ENCODE assay signal across 8 cellular contexts in the genomic region with DNA sequence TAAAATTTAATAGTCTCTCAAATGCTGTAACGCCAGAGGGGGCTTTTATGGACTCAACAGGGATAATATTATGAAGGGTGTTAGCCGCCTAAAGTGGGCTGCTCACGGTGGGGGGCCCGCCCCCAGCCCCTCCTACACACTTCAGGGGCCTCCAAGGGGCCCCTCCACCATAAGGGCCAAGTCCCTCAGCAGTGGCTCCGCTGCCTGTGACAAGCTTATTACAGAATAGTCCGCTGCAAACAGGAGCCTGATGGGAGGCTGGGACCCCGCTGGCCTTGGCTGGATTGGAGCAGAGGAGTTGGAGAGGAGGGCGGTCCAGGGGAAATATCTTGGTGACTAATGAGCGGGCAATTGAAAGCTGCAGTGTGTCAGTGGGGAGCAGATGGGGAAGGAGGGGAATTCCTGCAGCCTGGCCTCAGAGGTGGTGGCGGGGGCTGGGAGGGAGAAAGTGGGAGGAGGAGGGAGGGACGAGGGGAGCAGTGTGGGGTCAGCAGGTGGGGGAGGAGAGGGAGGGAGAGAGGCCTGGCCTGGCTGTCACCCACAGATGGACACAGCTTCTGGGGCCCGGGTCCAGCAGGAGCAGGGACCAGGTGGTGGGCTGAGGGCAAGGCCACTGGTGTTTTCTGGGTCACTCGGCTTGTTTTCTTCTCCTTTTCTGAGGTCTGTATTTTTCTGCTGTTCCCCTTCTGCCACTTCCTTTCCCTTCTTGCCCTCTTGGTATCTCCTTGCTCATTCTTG. TPM values are rescaled to one million over a fixed set of nuclear protein-coding genes. Genes with fewer than 3 reads are reported as not detected.
DNase-seq lines count a peak whose midpoint lies in the region; ATAC-seq and TF ChIP-seq lines count a peak whose summit lies in the region.

No MANE protein-coding gene starts in this region.

- peak; percentile 39 to 70 (median 56) for ATAC-seq in heart right ventricle

- no peaks in the 10 kb centered on the region for H3K79me2 ChIP-seq in OCI-LY3 (ENCODE audit: low read length)

- DNase-seq in NCI-H2171 treated with DMSO at 0.1 percent for 48 hours (lab: John Stamatoyannopoulos, UW) (peak; percentile 43), NCI-H2171 (lab: John Stamatoyannopoulos, UW) (no peak), heart right ventricle (peak in 1 of 2 donors; percentile 23), stromal cell of bone marrow (ENCODE audit: low read depth) (peak; percentile 21), GOT3 (lab: John Stamatoyannopoulos, UW) (no peak), G401 (ENCODE audit: low spot score) (no peak), tibial artery (no peak)

- H3K9me3 ChIP-seq in OCI-LY3 (ENCODE audit: insufficient read depth, low read length) (no peaks in the 10 kb centered on the region), heart right ventricle (no peaks in the 10 kb centered on the region), tibial artery (no peaks in the 10 kb centered on the region)

- in situ Hi-C loops in G401 (cut with HindIII; ENCODE audit: low sequenced_read_pairs): no loop called here

- H3K36me3 ChIP-seq in OCI-LY3 (replicated peaks; ENCODE audit: low read depth, low read length) (no peaks in the 10 kb centered on the region), heart right ventricle (no peaks in the 10 kb centered on the region), tibial artery (no peaks in the 10 kb centered on the region)

- peak overlapping the region; percentile 42; the same call in 1 of the 2 replicates for H2AFZ ChIP-seq in OCI-LY3 (ENCODE audit: low read depth, low read length)

- H3K27ac ChIP-seq in OCI-LY3 (ENCODE audit: low read length): no peak overlapping the region
- no peak overlapping the region for H3K27ac ChIP-seq in heart right ventricle
- no peak overlapping the region for H3K27ac ChIP-seq in tibial artery

- H3K4me3 ChIP-seq in OCI-LY3 (ENCODE audit: low read length) (peak overlapping the region; percentile 0; the same call in 1 of the 2 replicates), heart right ventricle (no peak overlapping the region), tibial artery (no peak overlapping the region)

- H3K9ac ChIP-seq in OCI-LY3 (ENCODE audit: low read length): no peak overlapping the region; the same call in 1 of the 2 replicates

- peak overlapping the region; percentile 51 for H3K4me2 ChIP-seq in OCI-LY3 (ENCODE audit: low read length)

- H3K27me3 ChIP-seq in OCI-LY3 (ENCODE audit: low read depth, low read length) (peaks cover 18% of the 10 kb centered on the region), heart right ventricle (peaks cover 0 to 33% (median 15%) of the 10 kb centered on the region in 7 donors), tibial artery (peaks cover 0 to 6% of the 10 kb centered on the region in 2 donors)

- WGBS in heart right ventricle, 2 donors: 58 to 60% methylated on average over 13 of the region's 13 CpGs

- intact Hi-C loops in heart right ventricle (cut with DNase I) (no loop called here), tibial artery (cut with DNase I; ENCODE audit: low total_unique reads) (no loop called here)

- TF ChIP-seq CTCF in OCI-LY3 (IDR thresholded peaks at IDR 0.05; ENCODE audit: low read depth, low read length) (no peak), heart right ventricle (IDR thresholded peaks at IDR 0.05) (no peak), tibial artery (IDR thresholded peaks at IDR 0.05) (no peak)

- no peaks in the 10 kb centered on the region for H4K20me1 ChIP-seq in OCI-LY3 (ENCODE audit: insufficient read depth, low read length)

- H3K4me1 ChIP-seq in OCI-LY3 (ENCODE audit: low read length): peaks cover 17% of the 10 kb centered on the region
- peaks cover 0 to 18% (median 0%) of the 10 kb centered on the region in 9 donors for H3K4me1 ChIP-seq in heart right ventricle
- no peaks in the 10 kb centered on the region for H3K4me1 ChIP-seq in tibial artery

RNA-seq across cellular contexts. Expression of gene FOXP4, which starts 57.6 kb away (rescaled TPM):
- 10 to 100 TPM; 12.7 to 18.0 (median 13.7) TPM for total RNA-seq in heart right ventricle
- 10 to 100 TPM in 1 of 2 donors, 1 to 10 TPM in 1; 8.9 to 12.9 TPM for polyA plus RNA-seq in heart right ventricle
- 2.3 and 2.6 TPM in 2 replicates for total RNA-seq in G401 (2014; rRNA removed; shearing (Covaris generic))

Comparison
In these comparisons a context has a peak if more than half of its experiments do, and no peak if none do; other contexts are left out.
1. DNase-seq: peak in NCI-H2171 treated with DMSO at 0.1 percent for 48 hours (single experiment) and stromal cell of bone marrow (single experiment); none in NCI-H2171 (single experiment), GOT3 (single experiment), G401 (single experiment) and tibial artery (0 of 2).